Comparison of ENCODE assay signal across 1 cellular context in genomic region chr1:28553229-28553930, GRCh38.
A peak's percentile ranks its signal among the peaks of the same experiment; 100 is the strongest.
TF ChIP-seq lines count a peak whose summit lies in the region.

No MANE protein-coding gene starts in this region.

TF ChIP-seq in K562, 482 proteins besides CTCF, POLR2A, EP300 and RAD21 (continued from another document and continues in another):
- TF ChIP-seq NFRKB (IDR thresholded peaks at IDR 0.05; ENCODE audit: low read depth), result peak; percentile 67
- TF ChIP-seq NFATC3 (IDR thresholded peaks at IDR 0.05), result no peak
- peak; percentile 89; the same call in 1 of the 2 replicates for TF ChIP-seq TRIM25 (IDR thresholded peaks at IDR 0.05; ENCODE audit: borderline replicate concordance)
- peak in 1 of 2 experiments; percentile 21; a peak in 1 of 4 replicates for TF ChIP-seq ZMIZ1 (IDR thresholded peaks at IDR 0.05; ENCODE audit: low read depth in 2 of 2, low read length in 2 of 2)
- TF ChIP-seq HDAC2 (IDR thresholded peaks at IDR 0.05), result peak; percentile 12; the same call in 1 of the 2 replicates
- TF ChIP-seq NBN (IDR thresholded peaks at IDR 0.05; ENCODE audit: low read depth), result peak; percentile 83
- TF ChIP-seq BRF1 (IDR thresholded peaks at IDR 0.05; ENCODE audit: borderline replicate concordance, extremely low read depth, insufficient read length), result no peak
- peak; percentile 11 for TF ChIP-seq SMAD1 (IDR thresholded peaks at IDR 0.05; ENCODE audit: low read depth, low read length, partially characterized antibody)
- TF ChIP-seq BCOR (IDR thresholded peaks at IDR 0.05), result no peak; the same call in 1 of the 2 replicates
- 0 out of 2 replicates have a peak, but pooled peaks have one; percentile 67 for TF ChIP-seq NR1H2 (CRISPR knock-in tag; IDR thresholded peaks at IDR 0.05)
- TF ChIP-seq ILF3 (IDR thresholded peaks at IDR 0.05; ENCODE audit: borderline replicate concordance), result no peak
- TF ChIP-seq AFF1 (IDR thresholded peaks at IDR 0.05; ENCODE audit: low read depth in 1 of 2, partially characterized antibody in 2 of 2), result peak in 1 of 2 experiments; percentile 65
- no peak for TF ChIP-seq ZNF740 (CRISPR knock-in tag; IDR thresholded peaks at IDR 0.05)
- 0 out of 4 replicates have a peak, but pooled peaks of 1 of the 2 experiments have one; percentile 15 for TF ChIP-seq ZNF740 (tag; IDR thresholded peaks at IDR 0.05)
- TF ChIP-seq ZNF584 (CRISPR knock-in tag; IDR thresholded peaks at IDR 0.05; ENCODE audit: low read depth), result no peak; the same call in 1 of the 2 replicates
- TF ChIP-seq ATF1 (CRISPR knock-in tag; IDR thresholded peaks at IDR 0.05), result no peak
- 0 out of 2 replicates have a peak, but pooled peaks have one; percentile 8 for TF ChIP-seq ATF1 (tag; IDR thresholded peaks at IDR 0.05)
- TF ChIP-seq ZC3H4 (CRISPR knock-in tag; IDR thresholded peaks at IDR 0.05; ENCODE audit: borderline replicate concordance), result no peak
- TF ChIP-seq CBFB (CRISPR knock-in tag; IDR thresholded peaks at IDR 0.05), result 0 out of 2 replicates have a peak, but pooled peaks have one; percentile 26
- TF ChIP-seq NR2C2 (CRISPR knock-in tag; IDR thresholded peaks at IDR 0.05), result no peak; the same call in 1 of the 2 replicates
- no peak for TF ChIP-seq NR2C2 (tag; IDR thresholded peaks at IDR 0.05)
- TF ChIP-seq BACH1 (tag; IDR thresholded peaks at IDR 0.05), result no peak
- TF ChIP-seq EGR1 (conservative IDR thresholded peaks at IDR 0.05), result 0 out of 2 replicates have a peak, but pooled peaks have one; percentile 4
- no peak; the same call in 1 of the 2 replicates for TF ChIP-seq HSF4 (CRISPR knock-in tag; IDR thresholded peaks at IDR 0.05; ENCODE audit: borderline replicate concordance)
- TF ChIP-seq E2F5 (CRISPR knock-in tag; IDR thresholded peaks at IDR 0.05), result no peak
- TF ChIP-seq ZNF583 (CRISPR knock-in tag; IDR thresholded peaks at IDR 0.05), result 0 out of 2 replicates have a peak, but pooled peaks have one; percentile 11
- no peak for TF ChIP-seq SFPQ (IDR thresholded peaks at IDR 0.05; ENCODE audit: low read depth, low read length)
- TF ChIP-seq SMARCE1 (IDR thresholded peaks at IDR 0.05), result peak; percentile 20; the same call in 1 of the 2 replicates
- TF ChIP-seq FOXP4 (CRISPR knock-in tag; IDR thresholded peaks at IDR 0.05; ENCODE audit: borderline replicate concordance), result peak; percentile 14; the same call in 1 of the 2 replicates
- peak; percentile 60 for TF ChIP-seq BRD9 (IDR thresholded peaks at IDR 0.05; ENCODE audit: low read depth, partially characterized antibody)
- no peak for TF ChIP-seq CHD1 (IDR thresholded peaks at IDR 0.05; ENCODE audit: low read length)
- peak; percentile 91 for TF ChIP-seq VEZF1 (CRISPR knock-in tag; IDR thresholded peaks at IDR 0.05)
- peak; percentile 68 for TF ChIP-seq CTBP1 (IDR thresholded peaks at IDR 0.05; ENCODE audit: borderline replicate concordance)
- TF ChIP-seq MNT (conservative IDR thresholded peaks at IDR 0.05), result peak in 1 of 2 experiments; percentile 14; a peak in 3 of 4 replicates
- no peak for TF ChIP-seq DEAF1 (CRISPR knock-in tag; IDR thresholded peaks at IDR 0.05)
- TF ChIP-seq KDM5B (IDR thresholded peaks at IDR 0.05; ENCODE audit: insufficient replicate concordance, low read depth, low read length), result peak; percentile 33
